19 cellular contexts compared by ENCODE assay signal in genomic region chr9:121780641-121781040, GRCh38.
DNase-seq lines count a peak whose midpoint lies in the region; TF ChIP-seq lines count a peak whose summit lies in the region.
"Had no signal": no experiment of that assay in that cellular context is flagged by ENCODE, and none has a peak within 500 bp of the region (broad histone marks: within the 10 kb centered on the region; RNA-seq: fewer than 3 reads in every experiment).

No MANE protein-coding gene starts in this region.

- H3K9me3 ChIP-seq in muscle layer of colon (ENCODE audit: low read length) (no peaks in the 10 kb centered on the region), smooth muscle cell (replicated peaks; ENCODE audit: low read depth) (no peaks in the 10 kb centered on the region)
- H3K9me3 ChIP-seq: esophagus squamous epithelium had no signal

- H3K4me1 ChIP-seq in muscle layer of colon (ENCODE audit: insufficient read depth, low read length) (peaks cover 20% of the 10 kb centered on the region), smooth muscle cell (ENCODE audit: low read depth) (peaks cover 23% of the 10 kb centered on the region)

- no peak overlapping the region for H3K4me3 Mint-ChIP-seq in activated CD4-positive, alpha-beta memory T cell treated with anti-CD3 and anti-CD28 coated beads, Interleukin-2, amount 10 ng/mL, durations not matched to agents 7 days and 5 days
- no peak overlapping the region for H3K4me3 Mint-ChIP-seq in type B pancreatic cell
- H3K4me3 Mint-ChIP-seq: stimulated activated naive CD8-positive, alpha-beta T cell treated with anti-CD3 and anti-CD28 coated beads, Interleukin-15, amount 100 ng/mL, for 72 hours had no signal

- no peak overlapping the region for H3K4me3 ChIP-seq in muscle layer of colon (ENCODE audit: low read depth in 1 of 2, low read length in 2 of 2)
- no peak overlapping the region for H3K4me3 ChIP-seq in smooth muscle cell
- H3K4me3 ChIP-seq: cardiac muscle cell, esophagus squamous epithelium, lung had no signal

- H3K27me3 ChIP-seq in muscle layer of colon (ENCODE audit: control insufficient read depth in 1 of 2, insufficient read depth in 2 of 2, low read length in 2 of 2) (no peaks in the 10 kb centered on the region), smooth muscle cell (ENCODE audit: low read depth) (no peaks in the 10 kb centered on the region)
- H3K27me3 ChIP-seq: cardiac muscle cell, esophagus squamous epithelium had no signal

- peaks cover 14% of the 10 kb centered on the region for H3K27me3 Mint-ChIP-seq in activated CD4-positive, alpha-beta memory T cell treated with anti-CD3 and anti-CD28 coated beads, Interleukin-2, amount 10 ng/mL, durations not matched to agents 7 days and 5 days
- H3K27me3 Mint-ChIP-seq in type B pancreatic cell, result no peaks in the 10 kb centered on the region

- CTCF ChIA-PET in activated CD4-positive, alpha-beta memory T cell treated with anti-CD3 and anti-CD28 coated beads, Interleukin-2, amount 10 ng/mL, durations not matched to agents 7 days and 5 days (lab: Charles Lee), result no interaction called here

- H4K20me1 ChIP-seq in smooth muscle cell (ENCODE audit: low read depth), result peaks cover 28% of the 10 kb centered on the region

- DNase-seq in activated CD4-positive, CD25-positive, alpha-beta regulatory T cell treated with anti-CD3 and anti-CD28 coated beads, Interleukin-2, amount 50 U/mL, for 72 hours, result peak; percentile 17
- DNase-seq in activated CD4-positive, CD25-positive, alpha-beta regulatory T cell (lab: John Stamatoyannopoulos, UW), result no peak
- DNase-seq in activated CD4-positive, alpha-beta memory T cell treated with anti-CD3 and anti-CD28 coated beads, Interleukin-2, amount 10 ng/mL, durations not matched to agents 7 days and 5 days, result peak; percentile 12
- DNase-seq in type B pancreatic cell (ENCODE audit: extremely low spot score, unreplicated experiment), result no peak
- DNase-seq in NK-92 (lab: John Stamatoyannopoulos, UW; ENCODE audit: unreplicated experiment), result no peak
- DNase-seq in amygdala (lab: John Stamatoyannopoulos, UW), result no peak
- no peak for DNase-seq in smooth muscle cell (lab: John Stamatoyannopoulos, UW; ENCODE audit: unreplicated experiment)
- DNase-seq: ACHN; activated CD4-positive, alpha-beta T cell treated with anti-CD3 and anti-CD28 coated beads, Interleukin-2, amount 50 U/mL, for 1 hour; activated gamma-delta T cell; esophagus squamous epithelium; GF-D8; NCI-H187; NCI-H446 treated with DMSO at 0.1 percent for 48 hours; stimulated activated CD4-positive, alpha-beta T cell treated with anti-CD3 and anti-CD28 coated beads, Interleukin-1b, Interleukin-23, amount 100 ng/mL, for 48 hours; stimulated activated naive CD8-positive, alpha-beta T cell treated with anti-CD3 and anti-CD28 coated beads, Interleukin-15, amount 100 ng/mL, for 72 hours had no signal

- no peak overlapping the region for H3K4me2 ChIP-seq in smooth muscle cell

- peaks cover 5% of the 10 kb centered on the region for H3K79me2 ChIP-seq in smooth muscle cell (ENCODE audit: low read depth)

- H2AFZ ChIP-seq in smooth muscle cell (ENCODE audit: low read depth), result no peak overlapping the region

- H3K36me3 ChIP-seq in muscle layer of colon (ENCODE audit: insufficient read depth, low read length) (peaks cover 73% of the 10 kb centered on the region), smooth muscle cell (ENCODE audit: low read depth) (peaks cover 10% of the 10 kb centered on the region)

- 95% methylated on average over 9 of the region's 9 CpGs for WGBS in smooth muscle cell (ENCODE audit: low lambda C conversion rate)

- POLR2A ChIA-PET in activated CD4-positive, alpha-beta memory T cell treated with anti-CD3 and anti-CD28 coated beads, Interleukin-2, amount 10 ng/mL, durations not matched to agents 7 days and 5 days (lab: Charles Lee), result no interaction called here

- TF ChIP-seq CTCF in type B pancreatic cell (conservative IDR thresholded peaks at IDR 0.05) (no peak), smooth muscle cell (IDR thresholded peaks at IDR 0.05; ENCODE audit: borderline replicate concordance, insufficient read depth, poor library complexity, severe bottlenecking) (no peak)

- H3K9me3 Mint-ChIP-seq in activated CD4-positive, alpha-beta memory T cell treated with anti-CD3 and anti-CD28 coated beads, Interleukin-2, amount 10 ng/mL, durations not matched to agents 7 days and 5 days, result no peaks in the 10 kb centered on the region
- no peaks in the 10 kb centered on the region for H3K9me3 Mint-ChIP-seq in type B pancreatic cell

- H3K4me1 Mint-ChIP-seq in activated CD4-positive, alpha-beta memory T cell treated with anti-CD3 and anti-CD28 coated beads, Interleukin-2, amount 10 ng/mL, durations not matched to agents 7 days and 5 days, result peaks cover 16% of the 10 kb centered on the region
- peaks cover 20% of the 10 kb centered on the region for H3K4me1 Mint-ChIP-seq in type B pancreatic cell (ENCODE audit: unreplicated experiment)

- no peaks in the 10 kb centered on the region for H3F3A ChIP-seq in smooth muscle cell (ENCODE audit: low read depth)

- no peak overlapping the region for H3K9ac ChIP-seq in muscle layer of colon (ENCODE audit: low read length)
- no peak overlapping the region for H3K9ac ChIP-seq in smooth muscle cell (ENCODE audit: low read depth)

- H3K27ac ChIP-seq in muscle layer of colon (ENCODE audit: low read depth, low read length) (peak overlapping the region; percentile 74), smooth muscle cell (ENCODE audit: low read depth) (no peak overlapping the region)

- no peaks in the 10 kb centered on the region for H3K36me3 Mint-ChIP-seq in activated CD4-positive, alpha-beta memory T cell treated with anti-CD3 and anti-CD28 coated beads, Interleukin-2, amount 10 ng/mL, durations not matched to agents 7 days and 5 days (ENCODE audit: low read depth)
- peaks cover 38% of the 10 kb centered on the region for H3K36me3 Mint-ChIP-seq in type B pancreatic cell

- no peak overlapping the region for H3K27ac Mint-ChIP-seq in activated CD4-positive, alpha-beta memory T cell treated with anti-CD3 and anti-CD28 coated beads, Interleukin-2, amount 10 ng/mL, durations not matched to agents 7 days and 5 days
- H3K27ac Mint-ChIP-seq in type B pancreatic cell, result peak overlapping the region; percentile 62

Comparison
In these comparisons a context has a peak if more than half of its experiments do, and no peak if none do; other contexts are left out.
1. DNase-seq: peak in activated CD4-positive, CD25-positive, alpha-beta regulatory T cell treated with anti-CD3 and anti-CD28 coated beads, Interleukin-2, amount 50 U/mL, for 72 hours (single experiment) and activated CD4-positive, alpha-beta memory T cell treated with anti-CD3 and anti-CD28 coated beads, Interleukin-2, amount 10 ng/mL, durations not matched to agents 7 days and 5 days (single experiment); none in activated CD4-positive, CD25-positive, alpha-beta regulatory T cell (0 of 4), type B pancreatic cell (single experiment), NK-92 (single experiment), amygdala (0 of 56) and smooth muscle cell (single experiment).